ENCODE assay signal across 10 cellular contexts in the genomic region with DNA sequence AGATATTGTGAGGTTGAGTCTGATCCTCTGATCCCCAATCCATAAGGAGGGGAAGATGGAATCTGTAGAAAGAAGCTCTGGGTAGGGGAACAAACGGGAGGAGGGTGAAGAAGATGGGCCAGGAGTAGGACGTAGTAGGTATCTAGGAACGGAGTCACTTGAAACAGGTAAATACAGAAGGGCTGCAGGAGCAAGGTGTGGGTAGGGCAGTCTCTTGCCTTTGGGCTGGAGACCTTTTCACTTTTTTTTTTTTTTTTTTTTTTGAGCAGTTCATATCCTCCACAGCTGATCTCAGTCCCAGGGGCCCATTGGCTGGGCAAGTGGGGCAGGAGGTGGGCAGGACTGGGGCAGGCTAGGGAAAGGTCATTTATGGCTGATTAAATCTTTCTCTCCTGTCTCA. TPM values are rescaled to one million over a fixed set of nuclear protein-coding genes. Genes with fewer than 3 reads are reported as not detected.
A peak's percentile ranks its signal among the peaks of the same experiment; 100 is the strongest.
DNase-seq lines count a peak whose midpoint lies in the region; ATAC-seq and TF ChIP-seq lines count a peak whose summit lies in the region.
"Had no signal": no experiment of that assay in that cellular context is flagged by ENCODE, and none has a peak within 500 bp of the region (broad histone marks: within the 10 kb centered on the region; RNA-seq: fewer than 3 reads in every experiment).

No MANE protein-coding gene starts in this region.

- H3K36me3 Mint-ChIP-seq in IgD-negative memory B cell = no peaks in the 10 kb centered on the region
- H3K36me3 Mint-ChIP-seq in natural killer cell = no peaks in the 10 kb centered on the region

- H2AFZ ChIP-seq in mammary epithelial cell (ENCODE audit: low read depth, low read length) = no peak overlapping the region

- TF ChIP-seq CTCF in mammary epithelial cell (conservative IDR thresholded peaks at IDR 0.05 in 1 of 2, IDR thresholded peaks at IDR 0.05 in 1 of 2; ENCODE audit: extremely low read depth in 1 of 2, insufficient read depth in 1 of 2, low read depth in 1 of 2, low read length in 2 of 2) (no peak), natural killer cell (IDR thresholded peaks at IDR 0.05) (no peak), GM10248 (IDR thresholded peaks at IDR 0.05; ENCODE audit: control extremely low read depth, extremely low read depth, low read depth, missing control alignments) (no peak)

- no TSS peak for BruUV-seq in mammary epithelial cell (replicated peaks; lab: Mats Ljungman, UMichigan)

- H3K9me3 Mint-ChIP-seq in IgD-negative memory B cell (no peaks in the 10 kb centered on the region), natural killer cell (no peaks in the 10 kb centered on the region)

- no peak for ATAC-seq in natural killer cell
- ATAC-seq in HG02884 (IDR thresholded peaks at IDR 0.05; ENCODE audit: unreplicated experiment) = no peak

- H3K36me3 ChIP-seq in BLaER1 treated with 17β-estradiol and CSF1 and Interleukin-3, amounts not matched to agents 10 nM and 100 nM = peaks cover 7 to 35% (median 20%) of the 10 kb centered on the region in 11 experiments; a peak in 14 of 22 replicates
- H3K36me3 ChIP-seq in mammary epithelial cell (ENCODE audit: insufficient read depth, low read length) = no peaks in the 10 kb centered on the region

- H3K4me1 Mint-ChIP-seq in IgD-negative memory B cell (peaks cover 19 to 30% (median 29%) of the 10 kb centered on the region in 3 donors), natural killer cell (peaks cover 38 to 55% of the 10 kb centered on the region in 2 donors)

- H3K79me2 ChIP-seq in mammary epithelial cell (ENCODE audit: insufficient read depth, low read length) = peaks cover 37% of the 10 kb centered on the region

- H3K9ac ChIP-seq in BLaER1 treated with 17β-estradiol and CSF1 and Interleukin-3, amounts not matched to agents 10 nM and 100 nM = peak overlapping the region; percentile 86 to 97 (median 96)
- H3K9ac ChIP-seq in mammary epithelial cell (ENCODE audit: insufficient read depth, low read length) = peak overlapping the region; percentile 91

- CTCF ChIA-PET in mammary epithelial cell (lab: Charles Lee; ENCODE audit: low non-redundant PET) (no interaction called here), GM10248 (lab: Yijun Ruan, JAX) (no interaction called here)

- H3K27me3 ChIP-seq in BLaER1 treated with 17β-estradiol and CSF1 and Interleukin-3, amounts not matched to agents 10 nM and 100 nM = no peaks in the 10 kb centered on the region
- no peaks in the 10 kb centered on the region for H3K27me3 ChIP-seq in mammary epithelial cell (ENCODE audit: insufficient read depth, low read length)

- H3K4me2 ChIP-seq in BLaER1 treated with 17β-estradiol and CSF1 and Interleukin-3, amounts not matched to agents 10 nM and 100 nM = peak overlapping the region; percentile 80 to 98 (median 89)
- peak overlapping the region; percentile 81 for H3K4me2 ChIP-seq in mammary epithelial cell (ENCODE audit: insufficient read depth, low read depth, low read length)

- H3K4me3 Mint-ChIP-seq in IgD-negative memory B cell (peak overlapping the region; percentile 93 to 99 (median 98)), natural killer cell (peak overlapping the region; percentile 97)

- H3K27me3 Mint-ChIP-seq in IgD-negative memory B cell (no peaks in the 10 kb centered on the region), natural killer cell (ENCODE audit: low read depth in 2 of 2) (no peaks in the 10 kb centered on the region)

- peaks cover 0 to 17% (median 0%) of the 10 kb centered on the region in 11 experiments; a peak in 5 of 22 replicates for H4K20me1 ChIP-seq in BLaER1 treated with 17β-estradiol and CSF1 and Interleukin-3, amounts not matched to agents 10 nM and 100 nM
- no peaks in the 10 kb centered on the region for H4K20me1 ChIP-seq in mammary epithelial cell (ENCODE audit: insufficient read depth, low read length)

- peaks cover 43 to 76% (median 55%) of the 10 kb centered on the region in 10 experiments for H3K4me1 ChIP-seq in BLaER1 treated with 17β-estradiol and CSF1 and Interleukin-3, amounts not matched to agents 10 nM and 100 nM
- peaks cover 7% of the 10 kb centered on the region for H3K4me1 ChIP-seq in mammary epithelial cell (ENCODE audit: insufficient read depth, low read length)

- peak overlapping the region in 2 of 3 donors; percentile 62 to 98 for H3K27ac Mint-ChIP-seq in IgD-negative memory B cell
- H3K27ac Mint-ChIP-seq in natural killer cell = peak overlapping the region; percentile 99 to 100

- intact Hi-C loops in mammary epithelial cell (cut with micrococcal nuclease) = no loop called here
- intact Hi-C loops in natural killer cell (cut with micrococcal nuclease) = no loop called here

- no peak for DNase-seq in mammary epithelial cell
- no peak for DNase-seq in natural killer cell
- DNase-seq in GM10248 (ENCODE audit: extremely low spot score) = no peak
- DNase-seq in NCI-H1105 treated with DMSO at 0.1 percent for 48 hours (lab: John Stamatoyannopoulos, UW) = no peak
- no peak for DNase-seq in SW480 (ENCODE audit: low spot score)
- DNase-seq: mesendoderm, NCI-H226 had no signal

- POLR2A ChIA-PET in GM10248 (lab: Yijun Ruan, JAX) = no interaction called here

- dilution Hi-C loops in mammary epithelial cell (cut with HindIII; ENCODE audit: low sequenced_read_pairs) = no loop called here

- peak overlapping the region; percentile 74 to 95 (median 91) for H3K4me3 ChIP-seq in BLaER1 treated with 17β-estradiol and CSF1 and Interleukin-3, amounts not matched to agents 10 nM and 100 nM
- H3K4me3 ChIP-seq in mammary epithelial cell (replicated peaks in 1 of 3; ENCODE audit: insufficient read depth in 1 of 3, low read depth in 2 of 3, low read length in 3 of 3) = peak overlapping the region; percentile 83 to 97 (median 90)

- peak overlapping the region in 10 of 11 experiments; percentile 93 to 98 (median 96); a peak in 16 of 22 replicates for H3K27ac ChIP-seq in BLaER1 treated with 17β-estradiol and CSF1 and Interleukin-3, amounts not matched to agents 10 nM and 100 nM
- no peak overlapping the region for H3K27ac ChIP-seq in mammary epithelial cell (ENCODE audit: insufficient read depth, low read depth, low read length)

- in situ Hi-C loops in mammary epithelial cell (cut with MboI; ENCODE audit: low sequenced_read_pairs in 2 of 2) = no loop called here

- WGBS in mammary epithelial cell (ENCODE audit: low coverage, missing lambda C conversion rate) = 78% methylated on average over 3 of the region's 3 CpGs

- no peaks in the 10 kb centered on the region for H3K9me3 ChIP-seq in BLaER1 treated with 17β-estradiol and CSF1 and Interleukin-3, amounts not matched to agents 10 nM and 100 nM (replicated peaks in 1 of 11)
- H3K9me3 ChIP-seq in mammary epithelial cell (replicated peaks; ENCODE audit: insufficient read depth, low read length) = no peaks in the 10 kb centered on the region

RNA-seq across cellular contexts. Expression of gene BCKDHA, which starts 1.5 kb away (rescaled TPM):
- polyA plus RNA-seq in IgD-negative memory B cell (63.4 TPM), mammary epithelial cell (25.1 TPM)
- total RNA-seq in mammary epithelial cell (10 to 100 TPM; 13.5 to 36.5 TPM), natural killer cell (10 to 100 TPM; 26.5 to 29.0 (median 28.3) TPM)
- 27.0 TPM for polyA minus RNA-seq in mammary epithelial cell

RNA-seq across cellular contexts. Expression of gene EXOSC5, which starts 1.9 kb away (rescaled TPM):
- polyA plus RNA-seq in IgD-negative memory B cell = 75.1 TPM
- total RNA-seq in mammary epithelial cell = 10 to 100 TPM; 16.5 to 17.3 TPM
- polyA plus RNA-seq in mammary epithelial cell = 26.3 TPM
- polyA minus RNA-seq in mammary epithelial cell = 26.2 TPM
- 10 to 100 TPM in 1 of 3 donors, 1 to 10 TPM in 2; 9.0 to 11.6 (median 9.5) TPM for total RNA-seq in natural killer cell

RNA-seq across cellular contexts. Expression of gene TMEM91, which starts 22.8 kb away (rescaled TPM):
- 1.8 TPM for polyA plus RNA-seq in IgD-negative memory B cell
- total RNA-seq in mammary epithelial cell = 1 to 10 TPM; 5.7 to 7.5 TPM
- polyA plus RNA-seq in mammary epithelial cell = 4.0 TPM
- polyA minus RNA-seq in mammary epithelial cell = 2.1 TPM
- 10 to 100 TPM; 13.6 to 22.8 (median 20.8) TPM for total RNA-seq in natural killer cell

RNA-seq across cellular contexts. Expression of gene B3GNT8, which starts 28.1 kb away (rescaled TPM):
- polyA plus RNA-seq in IgD-negative memory B cell (0.59 TPM), mammary epithelial cell (0.93 TPM)
- total RNA-seq in mammary epithelial cell (1 to 10 TPM; 5.2 to 5.8 TPM), natural killer cell (1 to 10 TPM; 1.5 to 2.5 (median 2.1) TPM)
- polyA minus RNA-seq in mammary epithelial cell = 0.67 TPM

RNA-seq across cellular contexts. Expression of gene B9D2, which starts 35.1 kb away (rescaled TPM):
- polyA plus RNA-seq in IgD-negative memory B cell (10.5 TPM), mammary epithelial cell (5.3 TPM)
- total RNA-seq in mammary epithelial cell (1 to 10 TPM; 3.0 to 3.6 TPM), natural killer cell (10 to 100 TPM; 18.1 to 22.2 (median 18.7) TPM)
- polyA minus RNA-seq in mammary epithelial cell = 0.57 TPM
